In the genomic region with DNA sequence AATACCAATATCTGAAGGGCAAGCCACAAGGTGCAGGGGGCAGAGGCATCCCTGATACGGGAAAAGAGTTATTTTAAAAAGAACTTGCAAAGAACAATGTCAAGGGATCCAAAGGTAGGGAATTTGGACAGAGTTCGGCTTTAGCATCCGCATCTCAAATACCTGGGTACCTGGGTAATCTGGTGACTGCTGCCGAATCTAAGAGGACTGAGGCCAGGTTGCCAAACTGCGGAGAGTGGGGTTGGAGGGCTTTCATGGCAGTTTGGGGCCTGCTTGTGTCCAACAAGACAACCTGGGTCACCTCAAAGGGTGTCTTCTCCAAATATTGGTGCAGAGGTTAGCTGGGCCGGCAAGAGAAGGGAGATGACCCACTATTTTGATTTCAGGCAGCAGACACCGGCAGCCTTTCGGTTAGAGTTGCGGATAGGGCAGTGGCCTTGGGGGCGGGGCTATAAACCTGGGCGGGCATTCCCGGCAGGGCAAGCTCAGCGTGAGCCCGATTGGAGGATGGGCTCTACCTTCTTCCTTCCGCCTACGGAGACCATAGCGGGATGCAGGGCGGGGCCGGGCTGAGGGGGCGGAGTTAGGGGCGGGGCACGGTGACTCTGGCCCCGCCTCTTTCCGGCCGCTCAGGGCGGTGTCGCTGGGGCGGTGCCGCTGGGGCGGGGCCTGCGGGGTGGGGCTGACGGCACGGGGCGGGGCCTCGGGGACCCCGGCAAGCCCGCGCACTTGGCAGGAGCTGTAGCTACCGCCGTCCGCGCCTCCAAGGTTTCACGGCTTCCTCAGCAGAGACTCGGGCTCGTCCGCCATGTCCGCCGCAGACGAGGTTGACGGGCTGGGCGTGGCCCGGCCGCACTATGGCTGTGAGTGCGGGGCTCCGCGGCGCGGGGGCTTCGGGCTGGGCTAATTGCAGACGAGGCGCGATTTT, we compare ENCODE assay signal across 1 cellular context.
A peak's percentile ranks its signal among the peaks of the same experiment; 100 is the strongest.
TF ChIP-seq lines count a peak whose summit lies in the region.

A gene with protein sequence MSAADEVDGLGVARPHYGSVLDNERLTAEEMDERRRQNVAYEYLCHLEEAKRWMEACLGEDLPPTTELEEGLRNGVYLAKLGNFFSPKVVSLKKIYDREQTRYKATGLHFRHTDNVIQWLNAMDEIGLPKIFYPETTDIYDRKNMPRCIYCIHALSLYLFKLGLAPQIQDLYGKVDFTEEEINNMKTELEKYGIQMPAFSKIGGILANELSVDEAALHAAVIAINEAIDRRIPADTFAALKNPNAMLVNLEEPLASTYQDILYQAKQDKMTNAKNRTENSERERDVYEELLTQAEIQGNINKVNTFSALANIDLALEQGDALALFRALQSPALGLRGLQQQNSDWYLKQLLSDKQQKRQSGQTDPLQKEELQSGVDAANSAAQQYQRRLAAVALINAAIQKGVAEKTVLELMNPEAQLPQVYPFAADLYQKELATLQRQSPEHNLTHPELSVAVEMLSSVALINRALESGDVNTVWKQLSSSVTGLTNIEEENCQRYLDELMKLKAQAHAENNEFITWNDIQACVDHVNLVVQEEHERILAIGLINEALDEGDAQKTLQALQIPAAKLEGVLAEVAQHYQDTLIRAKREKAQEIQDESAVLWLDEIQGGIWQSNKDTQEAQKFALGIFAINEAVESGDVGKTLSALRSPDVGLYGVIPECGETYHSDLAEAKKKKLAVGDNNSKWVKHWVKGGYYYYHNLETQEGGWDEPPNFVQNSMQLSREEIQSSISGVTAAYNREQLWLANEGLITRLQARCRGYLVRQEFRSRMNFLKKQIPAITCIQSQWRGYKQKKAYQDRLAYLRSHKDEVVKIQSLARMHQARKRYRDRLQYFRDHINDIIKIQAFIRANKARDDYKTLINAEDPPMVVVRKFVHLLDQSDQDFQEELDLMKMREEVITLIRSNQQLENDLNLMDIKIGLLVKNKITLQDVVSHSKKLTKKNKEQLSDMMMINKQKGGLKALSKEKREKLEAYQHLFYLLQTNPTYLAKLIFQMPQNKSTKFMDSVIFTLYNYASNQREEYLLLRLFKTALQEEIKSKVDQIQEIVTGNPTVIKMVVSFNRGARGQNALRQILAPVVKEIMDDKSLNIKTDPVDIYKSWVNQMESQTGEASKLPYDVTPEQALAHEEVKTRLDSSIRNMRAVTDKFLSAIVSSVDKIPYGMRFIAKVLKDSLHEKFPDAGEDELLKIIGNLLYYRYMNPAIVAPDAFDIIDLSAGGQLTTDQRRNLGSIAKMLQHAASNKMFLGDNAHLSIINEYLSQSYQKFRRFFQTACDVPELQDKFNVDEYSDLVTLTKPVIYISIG (N-terminal part only) (plus strand): TSS at position 709 of the 928 bp plus-strand sequence. CDS start 100 bp downstream, at position 809.

TF ChIP-seq in HepG2, 621 proteins besides CTCF, POLR2A, EP300 and RAD21 (continued from another document and continues in another):
- TF ChIP-seq THAP8 (CRISPR knock-in tag; IDR thresholded peaks at IDR 0.05; ENCODE audit: borderline replicate concordance) = no peak
- TF ChIP-seq MEIS2 (CRISPR knock-in tag; IDR thresholded peaks at IDR 0.05) = no peak
- TF ChIP-seq ATF3 (CRISPR knock-in tag; IDR thresholded peaks at IDR 0.05) = no peak
- TF ChIP-seq ZNF383 (CRISPR knock-in tag; IDR thresholded peaks at IDR 0.05; ENCODE audit: borderline replicate concordance) = no peak
- TF ChIP-seq ZKSCAN1 (IDR thresholded peaks at IDR 0.05; ENCODE audit: low read length) = no peak
- TF ChIP-seq ZNF546 (CRISPR knock-in tag; conservative IDR thresholded peaks at IDR 0.05) = no peak
- no peak; the same call in 1 of the 2 replicates for TF ChIP-seq BATF2 (CRISPR knock-in tag; IDR thresholded peaks at IDR 0.05)
- no peak for TF ChIP-seq PRPF4 (IDR thresholded peaks at IDR 0.05; ENCODE audit: low read depth, low read length, poor library complexity, severe bottlenecking)
- TF ChIP-seq ZNF549 (CRISPR knock-in tag; IDR thresholded peaks at IDR 0.05) = no peak
- no peak; the same call in 1 of the 2 replicates for TF ChIP-seq RFXAP (CRISPR knock-in tag; IDR thresholded peaks at IDR 0.05; ENCODE audit: borderline replicate concordance)
- TF ChIP-seq PLSCR1 (CRISPR knock-in tag; IDR thresholded peaks at IDR 0.05; ENCODE audit: borderline replicate concordance) = no peak
- no peak for TF ChIP-seq PPARG (CRISPR knock-in tag; conservative IDR thresholded peaks at IDR 0.05)
- 0 out of 2 replicates have a peak, but pooled peaks have one; percentile 46 for TF ChIP-seq BRCA1 (CRISPR knock-in tag; IDR thresholded peaks at IDR 0.05)
- no peak for TF ChIP-seq FOXC1 (CRISPR knock-in tag; IDR thresholded peaks at IDR 0.05; ENCODE audit: borderline replicate concordance)
- TF ChIP-seq, protein P1, sequence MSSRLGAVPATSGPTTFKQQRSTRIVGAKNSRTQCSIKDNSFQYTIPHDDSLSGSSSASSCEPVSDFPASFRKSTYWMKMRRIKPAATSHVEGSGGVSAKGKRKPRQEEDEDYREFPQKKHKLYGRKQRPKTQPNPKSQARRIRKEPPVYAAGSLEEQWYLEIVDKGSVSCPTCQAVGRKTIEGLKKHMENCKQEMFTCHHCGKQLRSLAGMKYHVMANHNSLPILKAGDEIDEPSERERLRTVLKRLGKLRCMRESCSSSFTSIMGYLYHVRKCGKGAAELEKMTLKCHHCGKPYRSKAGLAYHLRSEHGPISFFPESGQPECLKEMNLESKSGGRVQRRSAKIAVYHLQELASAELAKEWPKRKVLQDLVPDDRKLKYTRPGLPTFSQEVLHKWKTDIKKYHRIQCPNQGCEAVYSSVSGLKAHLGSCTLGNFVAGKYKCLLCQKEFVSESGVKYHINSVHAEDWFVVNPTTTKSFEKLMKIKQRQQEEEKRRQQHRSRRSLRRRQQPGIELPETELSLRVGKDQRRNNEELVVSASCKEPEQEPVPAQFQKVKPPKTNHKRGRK (CRISPR knock-in tag; IDR thresholded peaks at IDR 0.05) = no peak
- TF ChIP-seq CREM (IDR thresholded peaks at IDR 0.05) = no peak
- TF ChIP-seq CREM (CRISPR knock-in tag; IDR thresholded peaks at IDR 0.05) = no peak
- no peak for TF ChIP-seq MLX (CRISPR knock-in tag; IDR thresholded peaks at IDR 0.05)
- TF ChIP-seq EED (CRISPR knock-in tag; IDR thresholded peaks at IDR 0.05) = no peak
- no peak for TF ChIP-seq KDM3A (CRISPR knock-in tag; IDR thresholded peaks at IDR 0.05; ENCODE audit: low read depth)
- TF ChIP-seq, protein P2, sequence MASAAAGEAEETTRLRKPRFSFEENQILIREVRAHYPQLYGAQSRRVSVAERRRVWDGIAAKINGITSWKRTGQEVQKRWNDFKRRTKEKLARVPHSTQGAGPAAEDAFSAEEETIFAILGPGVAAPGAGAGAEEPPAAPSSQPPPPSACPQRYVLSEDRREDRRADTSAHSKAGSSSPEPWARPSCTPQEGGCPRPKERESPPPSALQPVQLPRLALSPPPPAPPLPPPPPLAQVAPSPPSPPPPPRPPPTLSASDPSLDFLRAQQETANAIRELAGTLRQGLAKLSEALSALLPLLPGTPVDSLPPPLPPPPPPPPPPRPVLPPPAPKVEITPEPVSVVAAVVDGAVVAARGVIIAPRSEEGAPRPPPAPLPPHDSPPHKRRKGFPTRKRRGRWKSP (CRISPR knock-in tag; IDR thresholded peaks at IDR 0.05) = no peak
- no peak for TF ChIP-seq KDM2A (CRISPR knock-in tag; IDR thresholded peaks at IDR 0.05; ENCODE audit: borderline replicate concordance, low read depth)
- TF ChIP-seq TBP (CRISPR knock-in tag; IDR thresholded peaks at IDR 0.05) = no peak
- TF ChIP-seq MXI1 (IDR thresholded peaks at IDR 0.05; ENCODE audit: borderline replicate concordance, low read depth, low read length) = peak; percentile 20; the same call in 1 of the 3 replicates
- TF ChIP-seq ZNF335 (CRISPR knock-in tag; IDR thresholded peaks at IDR 0.05) = no peak
- TF ChIP-seq ZGPAT (CRISPR knock-in tag; IDR thresholded peaks at IDR 0.05) = no peak
- no peak for TF ChIP-seq ZNF781 (CRISPR knock-in tag; IDR thresholded peaks at IDR 0.05; ENCODE audit: borderline replicate concordance, not compliant biosample characterization)
- no peak for TF ChIP-seq ZNF10 (CRISPR knock-in tag; IDR thresholded peaks at IDR 0.05; ENCODE audit: borderline replicate concordance, low read depth)
- TF ChIP-seq NFYB (CRISPR knock-in tag; IDR thresholded peaks at IDR 0.05) = peak; percentile 36; the same call in 1 of the 2 replicates
- no peak for TF ChIP-seq FLYWCH1 (CRISPR knock-in tag; IDR thresholded peaks at IDR 0.05)
- peak; percentile 61 for TF ChIP-seq NFYC (CRISPR knock-in tag; IDR thresholded peaks at IDR 0.05)
- no peak for TF ChIP-seq ZNF205 (CRISPR knock-in tag; IDR thresholded peaks at IDR 0.05)
- TF ChIP-seq ZNF557 (CRISPR knock-in tag; IDR thresholded peaks at IDR 0.05) = no peak
- TF ChIP-seq ZNF597 (CRISPR knock-in tag; IDR thresholded peaks at IDR 0.05) = no peak
- TF ChIP-seq ARID3A (IDR thresholded peaks at IDR 0.05; ENCODE audit: low read depth, low read length) = no peak
- no peak for TF ChIP-seq SPEN (CRISPR knock-in tag; IDR thresholded peaks at IDR 0.05; ENCODE audit: low read depth)
- no peak for TF ChIP-seq PAF1 (CRISPR knock-in tag; IDR thresholded peaks at IDR 0.05)
- TF ChIP-seq ZNF737 (CRISPR knock-in tag; IDR thresholded peaks at IDR 0.05; ENCODE audit: borderline replicate concordance) = no peak
- no peak for TF ChIP-seq REL (CRISPR knock-in tag; conservative IDR thresholded peaks at IDR 0.05)
- 0 out of 2 replicates have a peak, but pooled peaks have one; percentile 13 for TF ChIP-seq ISL2 (CRISPR knock-in tag; IDR thresholded peaks at IDR 0.05)
- no peak for TF ChIP-seq RXRA (CRISPR knock-in tag; IDR thresholded peaks at IDR 0.05)
- no peak for TF ChIP-seq HHEX (CRISPR knock-in tag; IDR thresholded peaks at IDR 0.05)
- TF ChIP-seq FOXA1 (IDR thresholded peaks at IDR 0.05) = no peak
- TF ChIP-seq FOXA1 (CRISPR knock-in tag; IDR thresholded peaks at IDR 0.05) = no peak
- no peak for TF ChIP-seq U2AF1 (optimal IDR thresholded peaks at IDR 0.05; ENCODE audit: low read depth, low read length)
- TF ChIP-seq ZNF841 (CRISPR knock-in tag; IDR thresholded peaks at IDR 0.05; ENCODE audit: borderline replicate concordance) = no peak
- no peak for TF ChIP-seq ZFP41 (CRISPR knock-in tag; IDR thresholded peaks at IDR 0.05; ENCODE audit: borderline replicate concordance)
- no peak for TF ChIP-seq ZNF644 (CRISPR knock-in tag; IDR thresholded peaks at IDR 0.05; ENCODE audit: low read depth)
- no peak for TF ChIP-seq HNRNPUL1 (IDR thresholded peaks at IDR 0.05; ENCODE audit: low read depth, low read length)
- peak; percentile 55; the same call in 1 of the 2 replicates for TF ChIP-seq SRY (CRISPR knock-in tag; IDR thresholded peaks at IDR 0.05)
- no peak for TF ChIP-seq ZNF207 (IDR thresholded peaks at IDR 0.05; ENCODE audit: borderline replicate concordance)
- no peak for TF ChIP-seq FOXJ3 (CRISPR knock-in tag; IDR thresholded peaks at IDR 0.05; ENCODE audit: borderline replicate concordance)
